8 cellular contexts compared by ENCODE assay signal in the genomic region with DNA sequence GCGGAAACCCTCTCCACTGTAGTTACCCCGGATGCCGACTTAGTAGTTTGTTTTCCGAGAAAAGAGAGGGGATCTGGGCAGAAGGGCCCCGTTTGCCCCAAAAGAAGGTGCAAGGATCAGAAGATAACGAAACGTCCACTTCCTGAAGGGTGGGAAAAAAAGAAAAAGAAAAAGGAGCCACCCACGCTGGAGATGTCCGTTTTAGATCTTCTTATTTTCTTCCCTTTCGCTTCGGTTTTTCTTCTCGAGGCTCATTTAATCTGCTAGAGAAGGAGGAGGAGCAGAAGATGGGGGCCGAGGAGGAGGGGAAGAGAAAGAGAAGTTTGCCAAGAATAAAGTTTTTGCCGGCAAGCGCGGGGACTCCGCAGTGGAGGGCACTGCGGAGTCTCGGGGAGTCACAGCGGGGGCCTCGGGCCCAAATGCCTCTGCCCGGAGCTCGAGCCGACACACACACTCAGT. TPM values are rescaled to one million over a fixed set of nuclear protein-coding genes. Genes with fewer than 3 reads are reported as not detected.
DNase-seq lines count a peak whose midpoint lies in the region; ATAC-seq and TF ChIP-seq lines count a peak whose summit lies in the region.

No MANE protein-coding gene starts in this region.

- no peak for ATAC-seq in natural killer cell

- H3K27me3 ChIP-seq in GM06990 (replicated peaks; ENCODE audit: control insufficient read depth, insufficient read depth, low read length) = peaks cover 3% of the 10 kb centered on the region

- TF ChIP-seq CTCF in GM06990 (IDR thresholded peaks at IDR 0.05; ENCODE audit: insufficient read depth, low read length, poor library complexity, severe bottlenecking) (no peak), LNCaP clone FGC (IDR thresholded peaks at IDR 0.05; ENCODE audit: control insufficient read depth, extremely low read depth, insufficient read depth) (no peak), chondrocyte (IDR thresholded peaks at IDR 0.05) (no peak), natural killer cell (IDR thresholded peaks at IDR 0.05) (no peak)

- intact Hi-C loops in natural killer cell (cut with micrococcal nuclease) = loop anchor here (5.0 kb wide), 1 partner anchor 174 kb away; no protein-coding TSS in a partner anchor

- H3K4me1 Mint-ChIP-seq in chondrocyte (ENCODE audit: low read depth) (peaks cover 35% of the 10 kb centered on the region), natural killer cell (peaks cover 44 to 73% of the 10 kb centered on the region in 2 donors)

- H3K36me3 ChIP-seq in GM06990 (ENCODE audit: control insufficient read depth, insufficient read depth, low read length) = no peaks in the 10 kb centered on the region

- H3K27ac Mint-ChIP-seq in chondrocyte (ENCODE audit: unreplicated experiment) (no peak overlapping the region), natural killer cell (peak overlapping the region in 1 of 2 donors; percentile 83)

- no peaks in the 10 kb centered on the region for H3K36me3 Mint-ChIP-seq in chondrocyte (ENCODE audit: low read depth)
- no peaks in the 10 kb centered on the region for H3K36me3 Mint-ChIP-seq in natural killer cell

- H3K27me3 Mint-ChIP-seq in chondrocyte (ENCODE audit: low read depth) (peaks cover 53% of the 10 kb centered on the region), natural killer cell (ENCODE audit: low read depth in 2 of 2) (peaks cover 45 to 56% of the 10 kb centered on the region in 2 donors)

- H3K9me3 Mint-ChIP-seq in chondrocyte (ENCODE audit: low read depth) (no peaks in the 10 kb centered on the region), natural killer cell (no peaks in the 10 kb centered on the region)

- H3K4me3 Mint-ChIP-seq in chondrocyte (ENCODE audit: unreplicated experiment) (peak overlapping the region; percentile 83), natural killer cell (peak overlapping the region; percentile 94)

- H3K4me3 ChIP-seq in GM06990 (replicated peaks; ENCODE audit: low read depth, low read length) = peak overlapping the region; percentile 62
- H3K4me3 ChIP-seq in LNCaP clone FGC (ENCODE audit: low read depth, low read length) = peak overlapping the region; percentile 58

- DNase-seq in GM06990 (ENCODE audit: extremely low read depth, insufficient read length) (no peak), LNCaP clone FGC (ENCODE audit: low read depth) (no peak), chondrocyte (ENCODE audit: low spot score) (no peak), natural killer cell (no peak), epidermal melanocyte (ENCODE audit: insufficient read length, low spot score) (no peak), NCI-H1105 treated with DMSO at 0.1 percent for 48 hours (lab: John Stamatoyannopoulos, UW) (no peak), SHP77 treated with DMSO at 0.1 percent for 48 hours (lab: John Stamatoyannopoulos, UW) (no peak), NCI-H510A treated with DMSO at 0.1 percent for 48 hours (lab: John Stamatoyannopoulos, UW) (no peak)

RNA-seq across cellular contexts. Expression of gene LEF1, which starts 0.5 kb away (rescaled TPM):
- 2.8 to 4.6 TPM (median 3.1 TPM) in 3 replicates for total RNA-seq in chondrocyte
- total RNA-seq in natural killer cell = 10 to 100 TPM; 18.7 to 39.8 (median 24.5) TPM
